8 cellular contexts compared by ENCODE assay signal in genomic region chr9:14321517-14322125, GRCh38. TPM values are rescaled to one million over a fixed set of nuclear protein-coding genes. Genes with fewer than 3 reads are reported as not detected.
DNase-seq lines count a peak whose midpoint lies in the region; ATAC-seq and TF ChIP-seq lines count a peak whose summit lies in the region.

No MANE protein-coding gene starts in this region.

- no peak overlapping the region for H3K27ac Mint-ChIP-seq in CD4-positive, CD25-positive, alpha-beta regulatory T cell
- H3K27ac Mint-ChIP-seq in naive thymus-derived CD4-positive, alpha-beta T cell: peak overlapping the region in 2 of 9 donors; percentile 76

- H3K27me3 ChIP-seq in CD4-positive, CD25-positive, alpha-beta regulatory T cell (ENCODE audit: control insufficient read depth, insufficient read depth, low read length): peaks cover 20% of the 10 kb centered on the region
- peaks cover 0 to 10% of the 10 kb centered on the region in 2 donors for H3K27me3 ChIP-seq in naive thymus-derived CD4-positive, alpha-beta T cell (ENCODE audit: control insufficient read depth in 2 of 2, insufficient read depth in 2 of 2, low read length in 2 of 2)

- intact Hi-C loops in naive thymus-derived CD4-positive, alpha-beta T cell (cut with micrococcal nuclease): loop anchor here in 1 of 2 donors (1.0 to 10.0 kb wide), 5 partner anchors 7 to 1231 kb away; partner anchors contain the start of genes CCDC171, NFIB and ZDHHC21

- H3K9me3 ChIP-seq in CD4-positive, CD25-positive, alpha-beta regulatory T cell (ENCODE audit: control insufficient read depth in 2 of 2, low read length in 2 of 2): no peaks in the 10 kb centered on the region
- no peaks in the 10 kb centered on the region for H3K9me3 ChIP-seq in naive thymus-derived CD4-positive, alpha-beta T cell (ENCODE audit: control insufficient read depth in 2 of 3, low read length in 3 of 3)

- peaks cover 4% of the 10 kb centered on the region for H3K4me1 ChIP-seq in CD4-positive, CD25-positive, alpha-beta regulatory T cell (ENCODE audit: control insufficient read depth, insufficient read depth, low read length, poor library complexity, severe bottlenecking)
- H3K4me1 ChIP-seq in naive thymus-derived CD4-positive, alpha-beta T cell (ENCODE audit: control insufficient read depth in 2 of 2, insufficient read depth in 2 of 2, low read length in 2 of 2): no peaks in the 10 kb centered on the region

- TF ChIP-seq CTCF in GM20000 (IDR thresholded peaks at IDR 0.05; ENCODE audit: extremely low read depth, missing control alignments): no peak

- peaks cover 0 to 18% (median 0%) of the 10 kb centered on the region in 7 donors for H3K9me3 Mint-ChIP-seq in CD4-positive, CD25-positive, alpha-beta regulatory T cell
- H3K9me3 Mint-ChIP-seq in naive thymus-derived CD4-positive, alpha-beta T cell: peaks cover 0 to 7% (median 1%) of the 10 kb centered on the region in 11 donors

- POLR2A ChIA-PET in naive thymus-derived CD4-positive, alpha-beta T cell (lab: Charles Lee): no interaction called here

- H3K27me3 Mint-ChIP-seq in CD4-positive, CD25-positive, alpha-beta regulatory T cell: peaks cover 61% of the 10 kb centered on the region
- peaks cover 39 to 71% (median 66%) of the 10 kb centered on the region in 5 donors for H3K27me3 Mint-ChIP-seq in naive thymus-derived CD4-positive, alpha-beta T cell

- in situ Hi-C loops in KBM-7 (cut with MboI; ENCODE audit: low pct_unique_long_range_greater_than_20kb, low sequenced_read_pairs): no loop called here

- DNase-seq in CD4-positive, CD25-positive, alpha-beta regulatory T cell: no peak
- DNase-seq in NAMALWA (ENCODE audit: low spot score) (peak; percentile 40), caudate nucleus (lab: John Stamatoyannopoulos, UW) (no peak), GM20000 (ENCODE audit: low spot score) (no peak), COR-L47 (lab: John Stamatoyannopoulos, UW) (no peak), KBM-7 (no peak)
- DNase-seq in naive thymus-derived CD4-positive, alpha-beta T cell: no peak

- peak overlapping the region; percentile 68 for H3K4me3 ChIP-seq in CD4-positive, CD25-positive, alpha-beta regulatory T cell (ENCODE audit: low read depth, low read length)
- H3K4me3 ChIP-seq in naive thymus-derived CD4-positive, alpha-beta T cell (ENCODE audit: low read length): peak overlapping the region; percentile 48

- ATAC-seq in CD4-positive, CD25-positive, alpha-beta regulatory T cell (ENCODE audit: low read depth in 2 of 2): no peak
- ATAC-seq in naive thymus-derived CD4-positive, alpha-beta T cell: no peak
- ATAC-seq in GM18867 (IDR thresholded peaks at IDR 0.05; ENCODE audit: unreplicated experiment): no peak

- H3K36me3 ChIP-seq in CD4-positive, CD25-positive, alpha-beta regulatory T cell (ENCODE audit: control insufficient read depth, insufficient read depth, low read length): no peaks in the 10 kb centered on the region
- H3K36me3 ChIP-seq in naive thymus-derived CD4-positive, alpha-beta T cell (ENCODE audit: control insufficient read depth in 2 of 3, insufficient read depth in 3 of 3, low read length in 3 of 3): no peaks in the 10 kb centered on the region

- H3K36me3 Mint-ChIP-seq in CD4-positive, CD25-positive, alpha-beta regulatory T cell: no peaks in the 10 kb centered on the region
- H3K36me3 Mint-ChIP-seq in naive thymus-derived CD4-positive, alpha-beta T cell: peaks cover 0 to 4% (median 0%) of the 10 kb centered on the region in 5 donors

- CTCF ChIA-PET in naive thymus-derived CD4-positive, alpha-beta T cell (lab: Charles Lee): no interaction called here

- H3K4me3 Mint-ChIP-seq in CD4-positive, CD25-positive, alpha-beta regulatory T cell: peak overlapping the region; percentile 71 to 90 (median 86)
- peak overlapping the region; percentile 75 to 94 (median 88) for H3K4me3 Mint-ChIP-seq in naive thymus-derived CD4-positive, alpha-beta T cell

- H3K4me1 Mint-ChIP-seq in CD4-positive, CD25-positive, alpha-beta regulatory T cell: peaks cover 6 to 33% (median 14%) of the 10 kb centered on the region in 4 donors
- H3K4me1 Mint-ChIP-seq in naive thymus-derived CD4-positive, alpha-beta T cell: peaks cover 13 to 24% (median 21%) of the 10 kb centered on the region in 7 donors

- H3K27ac ChIP-seq in CD4-positive, CD25-positive, alpha-beta regulatory T cell (ENCODE audit: insufficient read depth, low read length, poor library complexity, severe bottlenecking): no peak overlapping the region
- H3K27ac ChIP-seq in caudate nucleus (ENCODE audit: low read depth, low read length): peak overlapping the region; percentile 88
- no peak overlapping the region for H3K27ac ChIP-seq in naive thymus-derived CD4-positive, alpha-beta T cell (ENCODE audit: low read depth, low read length)

RNA-seq across cellular contexts. Expression of gene NFIB, which starts 7.7 kb away (rescaled TPM):
- total RNA-seq in CD4-positive, CD25-positive, alpha-beta regulatory T cell: 0.20 TPM
- not detected for polyA plus RNA-seq in CD4-positive, CD25-positive, alpha-beta regulatory T cell
- under 1 TPM in 1 of 5 experiments, not detected in 4; 0.32 TPM for total RNA-seq in naive thymus-derived CD4-positive, alpha-beta T cell
- not detected for polyA plus RNA-seq in naive thymus-derived CD4-positive, alpha-beta T cell
